Comparison of ENCODE assay signal across 1 cellular context in genomic region chr6:149901444-149902140, GRCh38.
TF ChIP-seq lines count a peak whose summit lies in the region.

No MANE protein-coding gene starts in this region.

TF ChIP-seq in HepG2, 621 proteins besides CTCF, POLR2A, EP300 and RAD21:
- no peak for TF ChIP-seq SP1 (IDR thresholded peaks at IDR 0.05)
- TF ChIP-seq SP1 (CRISPR knock-in tag; IDR thresholded peaks at IDR 0.05): no peak
- TF ChIP-seq MZF1 (CRISPR knock-in tag; IDR thresholded peaks at IDR 0.05; ENCODE audit: borderline replicate concordance): no peak
- TF ChIP-seq, protein P1, sequence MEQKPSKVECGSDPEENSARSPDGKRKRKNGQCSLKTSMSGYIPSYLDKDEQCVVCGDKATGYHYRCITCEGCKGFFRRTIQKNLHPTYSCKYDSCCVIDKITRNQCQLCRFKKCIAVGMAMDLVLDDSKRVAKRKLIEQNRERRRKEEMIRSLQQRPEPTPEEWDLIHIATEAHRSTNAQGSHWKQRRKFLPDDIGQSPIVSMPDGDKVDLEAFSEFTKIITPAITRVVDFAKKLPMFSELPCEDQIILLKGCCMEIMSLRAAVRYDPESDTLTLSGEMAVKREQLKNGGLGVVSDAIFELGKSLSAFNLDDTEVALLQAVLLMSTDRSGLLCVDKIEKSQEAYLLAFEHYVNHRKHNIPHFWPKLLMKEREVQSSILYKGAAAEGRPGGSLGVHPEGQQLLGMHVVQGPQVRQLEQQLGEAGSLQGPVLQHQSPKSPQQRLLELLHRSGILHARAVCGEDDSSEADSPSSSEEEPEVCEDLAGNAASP (CRISPR knock-in tag; IDR thresholded peaks at IDR 0.05; ENCODE audit: borderline replicate concordance): no peak
- TF ChIP-seq IKZF1 (IDR thresholded peaks at IDR 0.05): no peak
